ENCODE assay signal across 12 cellular contexts in genomic region chr12:53374277-53374676, GRCh38. TPM values are rescaled to one million over a fixed set of nuclear protein-coding genes. Genes with fewer than 3 reads are reported as not detected.
A peak's percentile ranks its signal among the peaks of the same experiment; 100 is the strongest.
DNase-seq lines count a peak whose midpoint lies in the region; ATAC-seq and TF ChIP-seq lines count a peak whose summit lies in the region.
"Not testable (repeated sequence)": the region's sequence is repeated elsewhere in the genome, so short reads cannot be mapped to it uniquely, and the experiment has no call there.
"Had no signal": no experiment of that assay in that cellular context is flagged by ENCODE, and none has a peak within 500 bp of the region (broad histone marks: within the 10 kb centered on the region; RNA-seq: fewer than 3 reads in every experiment).

No MANE protein-coding gene starts in this region.

- not testable (repeated sequence) for H3K4me2 ChIP-seq in PC-9

- not testable (repeated sequence) for H3K9me2 ChIP-seq in PC-9 (ENCODE audit: insufficient read depth)

- ATAC-seq in CD4-positive, alpha-beta T cell (ENCODE audit: poor library complexity); lower lobe of right lung: not testable (repeated sequence)

- H3K27me3 Mint-ChIP-seq in CD4-positive, alpha-beta T cell; activated CD4-positive, alpha-beta memory T cell treated with anti-CD3 and anti-CD28 coated beads for 36 hours; activated naive CD4-positive, alpha-beta T cell treated with anti-CD3 and anti-CD28 coated beads, Interleukin-2, amount 50 U/mL, for 24 hours; dendritic cell treated with granulocyte-macrophage colony-stimulating factor and Interleukin-4, amounts not matched to agents 40 ng/mL and 50 ng/mL, for 4 days: not testable (repeated sequence)

- H3K36me3 ChIP-seq in PC-9 (ENCODE audit: low read depth); lower lobe of right lung: not testable (repeated sequence)

- not testable (repeated sequence) for H3K27ac ChIP-seq in CD4-positive, alpha-beta T cell (ENCODE audit: low read depth, low read length)
- H3K27ac ChIP-seq in PC-9 (peak overlapping the region; percentile 57; the same call in 1 of the 2 replicates), lower lobe of right lung (peak overlapping the region; percentile 69), skin epidermis (peak overlapping the region in 15 of 21 experiments; percentile 0 to 96 (median 69))

- CTCF ChIA-PET in CD4-positive, alpha-beta T cell (lab: Charles Lee) = interaction anchor here (0.9 to 2.0 kb wide), 3 partner anchors 22 to 53 kb away, joined by 3 to 5 read pairs (median 4); partner anchors contain the start of gene AAAS
- CTCF ChIA-PET in PC-9 (lab: Charles Lee) = interaction anchor here (0.8 kb wide), 1 partner anchor 47 kb away, joined by 5 read pairs; no protein-coding TSS in a partner anchor
- CTCF ChIA-PET in activated CD4-positive, alpha-beta memory T cell treated with anti-CD3 and anti-CD28 coated beads for 36 hours (lab: Charles Lee) = interaction anchor here (1.9 kb wide), 1 partner anchor 47 kb away, joined by 7 read pairs; no protein-coding TSS in a partner anchor

- H3K36me3 Mint-ChIP-seq in CD4-positive, alpha-beta T cell (ENCODE audit: low read depth); activated CD4-positive, alpha-beta memory T cell treated with anti-CD3 and anti-CD28 coated beads for 36 hours; activated naive CD4-positive, alpha-beta T cell treated with anti-CD3 and anti-CD28 coated beads, Interleukin-2, amount 50 U/mL, for 24 hours; dendritic cell treated with granulocyte-macrophage colony-stimulating factor and Interleukin-4, amounts not matched to agents 40 ng/mL and 50 ng/mL, for 4 days (ENCODE audit: low read depth): not testable (repeated sequence)

- H3K27ac Mint-ChIP-seq in CD4-positive, alpha-beta T cell = peak overlapping the region; percentile 57
- peak overlapping the region; percentile 77 for H3K27ac Mint-ChIP-seq in activated CD4-positive, alpha-beta memory T cell treated with anti-CD3 and anti-CD28 coated beads for 36 hours
- H3K27ac Mint-ChIP-seq in activated naive CD4-positive, alpha-beta T cell treated with anti-CD3 and anti-CD28 coated beads, Interleukin-2, amount 50 U/mL, for 24 hours = peak overlapping the region; percentile 46
- H3K27ac Mint-ChIP-seq in dendritic cell treated with granulocyte-macrophage colony-stimulating factor and Interleukin-4, amounts not matched to agents 40 ng/mL and 50 ng/mL, for 4 days = peak overlapping the region; percentile 100

- POLR2A ChIA-PET in CD4-positive, alpha-beta T cell (lab: Charles Lee) = interaction anchor here (1.1 kb wide), 1 partner anchor 72 kb away, joined by 3 read pairs; no protein-coding TSS in a partner anchor
- POLR2A ChIA-PET in PC-9 (lab: Charles Lee; ENCODE audit: unreplicated experiment); activated CD4-positive, alpha-beta memory T cell treated with anti-CD3 and anti-CD28 coated beads for 36 hours (lab: Charles Lee): not testable (repeated sequence)

- not testable (repeated sequence) for H3K27me3 ChIP-seq in CD4-positive, alpha-beta T cell (ENCODE audit: control insufficient read depth, insufficient read depth, low read length); PC-9 (ENCODE audit: insufficient read depth, low read depth); lower lobe of right lung (ENCODE audit: low read depth)

- H3F3A ChIP-seq in PC-9 (ENCODE audit: insufficient read depth, low read depth) = peaks cover 50% of the 10 kb centered on the region

- H3K9me3 ChIP-seq in CD4-positive, alpha-beta T cell (ENCODE audit: control insufficient read depth, low read length); PC-9 (ENCODE audit: insufficient read depth, low read depth); lower lobe of right lung: not testable (repeated sequence)

- not testable (repeated sequence) for H4K20me1 ChIP-seq in PC-9 (ENCODE audit: insufficient read depth)

- TF ChIP-seq CTCF in CD4-positive, alpha-beta T cell (IDR thresholded peaks at IDR 0.05); PC-9 (conservative IDR thresholded peaks at IDR 0.05); lower lobe of right lung (IDR thresholded peaks at IDR 0.05): not testable (repeated sequence)

- peaks cover 43% of the 10 kb centered on the region for H3K4me1 ChIP-seq in PC-9 (replicated peaks; ENCODE audit: insufficient read depth)
- H3K4me1 ChIP-seq in lower lobe of right lung = peaks cover 46% of the 10 kb centered on the region

- H3K4me3 Mint-ChIP-seq in CD4-positive, alpha-beta T cell; activated CD4-positive, alpha-beta memory T cell treated with anti-CD3 and anti-CD28 coated beads for 36 hours; activated naive CD4-positive, alpha-beta T cell treated with anti-CD3 and anti-CD28 coated beads, Interleukin-2, amount 50 U/mL, for 24 hours; dendritic cell treated with granulocyte-macrophage colony-stimulating factor and Interleukin-4, amounts not matched to agents 40 ng/mL and 50 ng/mL, for 4 days: not testable (repeated sequence)

- not testable (repeated sequence) for H3K79me2 ChIP-seq in PC-9 (ENCODE audit: low read depth)

- DNase-seq in CD4-positive, alpha-beta T cell; PC-9; activated CD4-positive, alpha-beta memory T cell treated with anti-CD3 and anti-CD28 coated beads for 36 hours: not testable (repeated sequence)
- peak; percentile 24 for DNase-seq in lower lobe of right lung

- not testable (repeated sequence) for H2AFZ ChIP-seq in PC-9

- intact Hi-C loops in CD4-positive, alpha-beta T cell (cut with DNase I, micrococcal nuclease); PC-9 (cut with micrococcal nuclease; ENCODE audit: unreplicated experiment); activated CD4-positive, alpha-beta memory T cell treated with anti-CD3 and anti-CD28 coated beads for 36 hours (cut with micrococcal nuclease); dendritic cell treated with granulocyte-macrophage colony-stimulating factor and Interleukin-4, amounts not matched to agents 40 ng/mL and 50 ng/mL, for 4 days (cut with micrococcal nuclease); lower lobe of right lung (cut with DNase I): not testable (repeated sequence)

- H3K9me3 Mint-ChIP-seq in CD4-positive, alpha-beta T cell; activated CD4-positive, alpha-beta memory T cell treated with anti-CD3 and anti-CD28 coated beads for 36 hours; activated naive CD4-positive, alpha-beta T cell treated with anti-CD3 and anti-CD28 coated beads, Interleukin-2, amount 50 U/mL, for 24 hours; dendritic cell treated with granulocyte-macrophage colony-stimulating factor and Interleukin-4, amounts not matched to agents 40 ng/mL and 50 ng/mL, for 4 days: not testable (repeated sequence)

- H3K4me3 ChIP-seq in PC-9, lower lobe of right lung, skin epidermis: not testable (repeated sequence)

- H3K4me1 Mint-ChIP-seq in CD4-positive, alpha-beta T cell (ENCODE audit: low read depth) = peaks cover 26% of the 10 kb centered on the region
- H3K4me1 Mint-ChIP-seq in activated CD4-positive, alpha-beta memory T cell treated with anti-CD3 and anti-CD28 coated beads for 36 hours (ENCODE audit: low read depth) = peaks cover 24% of the 10 kb centered on the region
- H3K4me1 Mint-ChIP-seq in activated naive CD4-positive, alpha-beta T cell treated with anti-CD3 and anti-CD28 coated beads, Interleukin-2, amount 50 U/mL, for 24 hours = peaks cover 23% of the 10 kb centered on the region
- H3K4me1 Mint-ChIP-seq in dendritic cell treated with granulocyte-macrophage colony-stimulating factor and Interleukin-4, amounts not matched to agents 40 ng/mL and 50 ng/mL, for 4 days (ENCODE audit: low read depth) = peaks cover 50% of the 10 kb centered on the region

- not testable (repeated sequence) for BruUV-seq in PC-9 (replicated peaks; lab: Mats Ljungman, UMichigan)

RNA-seq across cellular contexts. Expression of gene SP1, which starts 5.7 kb away (rescaled TPM):
- 10 to 100 TPM; 42.3 to 43.3 TPM for total RNA-seq in CD4-positive, alpha-beta T cell
- total RNA-seq in PC-9 (2021) (72.9 and 118 TPM in 2 replicates), lower lobe of right lung (91.1 TPM)
- 10 to 100 TPM; 66.1 to 72.8 TPM for total RNA-seq in activated CD4-positive, alpha-beta memory T cell treated with anti-CD3 and anti-CD28 coated beads for 36 hours

RNA-seq across cellular contexts. Expression of gene SP7, which starts 38.1 kb away (rescaled TPM):
- total RNA-seq in CD4-positive, alpha-beta T cell = under 1 TPM in 1 of 2 experiments, not detected in 1; 0.14 TPM
- not detected in 2 replicates for total RNA-seq in PC-9 (2021)
- total RNA-seq in activated CD4-positive, alpha-beta memory T cell treated with anti-CD3 and anti-CD28 coated beads for 36 hours = not detected
- total RNA-seq in lower lobe of right lung = not detected
- total RNA-seq: lower leg skin, mucosa of gallbladder, posterior vena cava, Right ventricle myocardium inferior had no signal

RNA-seq across cellular contexts. Expression of gene AMHR2, which starts 49.4 kb away (rescaled TPM):
- not detected for total RNA-seq in CD4-positive, alpha-beta T cell
- not detected in 2 replicates for total RNA-seq in PC-9 (2021)
- total RNA-seq in activated CD4-positive, alpha-beta memory T cell treated with anti-CD3 and anti-CD28 coated beads for 36 hours = not detected
- 1.2 TPM for total RNA-seq in lower lobe of right lung
- total RNA-seq: posterior vena cava, Right ventricle myocardium inferior, sciatic nerve had no signal

RNA-seq across cellular contexts. Expression of gene AAAS, which starts 52.9 kb away (rescaled TPM):
- 10 to 100 TPM; 21.0 to 22.7 TPM for total RNA-seq in CD4-positive, alpha-beta T cell
- total RNA-seq in PC-9 (2021) (53.4 and 67.3 TPM in 2 replicates), lower lobe of right lung (45.2 TPM)
- 10 to 100 TPM; 74.5 to 80.7 TPM for total RNA-seq in activated CD4-positive, alpha-beta memory T cell treated with anti-CD3 and anti-CD28 coated beads for 36 hours

Comparison
In these comparisons a context has a peak if more than half of its experiments do, and no peak if none do; other contexts are left out.
1. H3K27ac Mint-ChIP-seq: peak in every context shown above with its lines; median percentile 100 in dendritic cell treated with granulocyte-macrophage colony-stimulating factor and Interleukin-4, amounts not matched to agents 40 ng/mL and 50 ng/mL, for 4 days; 77 in activated CD4-positive, alpha-beta memory T cell treated with anti-CD3 and anti-CD28 coated beads for 36 hours; 57 in CD4-positive, alpha-beta T cell; 46 in activated naive CD4-positive, alpha-beta T cell treated with anti-CD3 and anti-CD28 coated beads, Interleukin-2, amount 50 U/mL, for 24 hours.